1 cellular context compared by ENCODE assay signal in the genomic region with DNA sequence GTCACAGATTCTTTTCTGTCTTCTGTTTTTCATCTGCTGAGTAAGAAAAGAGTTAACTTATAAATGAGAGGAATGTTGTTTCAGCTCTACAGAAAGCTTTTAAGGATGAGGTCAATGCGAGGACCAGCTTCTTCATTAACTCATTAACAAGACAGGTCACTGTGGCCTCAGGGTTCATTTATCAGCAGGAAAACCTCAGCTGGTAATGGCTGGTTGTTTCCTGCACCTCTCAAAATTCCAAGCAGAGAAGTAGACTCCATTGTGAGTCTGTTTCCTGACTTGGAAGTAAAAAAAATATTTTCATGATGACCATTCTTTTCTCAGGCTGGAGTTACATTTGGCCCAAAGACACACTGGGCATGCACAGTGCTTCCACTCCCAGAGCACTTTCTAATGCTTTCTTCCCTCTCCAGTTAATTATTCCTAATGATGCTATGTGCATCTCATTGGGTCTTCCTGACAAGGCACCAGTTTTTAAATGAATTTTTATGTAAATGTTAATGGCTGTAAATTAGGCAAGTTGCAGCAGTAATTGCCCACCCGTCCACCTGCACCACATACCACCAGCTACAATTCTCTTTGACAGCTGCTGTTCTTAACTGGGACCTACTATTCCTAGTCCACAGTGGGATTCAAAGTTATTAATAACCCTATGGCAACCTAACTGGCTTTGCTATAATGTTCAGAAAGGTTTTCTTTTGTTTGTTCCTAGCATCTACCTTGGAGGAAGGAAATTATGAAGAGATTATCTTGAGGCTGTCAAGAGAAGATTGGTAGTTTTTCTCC.
TF ChIP-seq lines count a peak whose summit lies in the region.

No MANE protein-coding gene starts in this region.

TF ChIP-seq in HepG2, 621 proteins besides CTCF, POLR2A, EP300 and RAD21 (continued from another document):
- no peak for TF ChIP-seq CEBPZ (IDR thresholded peaks at IDR 0.05; ENCODE audit: low read length)
- TF ChIP-seq, protein P1, sequence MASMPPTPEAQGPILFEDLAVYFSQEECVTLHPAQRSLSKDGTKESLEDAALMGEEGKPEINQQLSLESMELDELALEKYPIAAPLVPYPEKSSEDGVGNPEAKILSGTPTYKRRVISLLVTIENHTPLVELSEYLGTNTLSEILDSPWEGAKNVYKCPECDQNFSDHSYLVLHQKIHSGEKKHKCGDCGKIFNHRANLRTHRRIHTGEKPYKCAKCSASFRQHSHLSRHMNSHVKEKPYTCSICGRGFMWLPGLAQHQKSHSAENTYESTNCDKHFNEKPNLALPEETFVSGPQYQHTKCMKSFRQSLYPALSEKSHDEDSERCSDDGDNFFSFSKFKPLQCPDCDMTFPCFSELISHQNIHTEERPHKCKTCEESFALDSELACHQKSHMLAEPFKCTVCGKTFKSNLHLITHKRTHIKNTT (CRISPR knock-in tag; IDR thresholded peaks at IDR 0.05), result no peak
